In the genomic region with DNA sequence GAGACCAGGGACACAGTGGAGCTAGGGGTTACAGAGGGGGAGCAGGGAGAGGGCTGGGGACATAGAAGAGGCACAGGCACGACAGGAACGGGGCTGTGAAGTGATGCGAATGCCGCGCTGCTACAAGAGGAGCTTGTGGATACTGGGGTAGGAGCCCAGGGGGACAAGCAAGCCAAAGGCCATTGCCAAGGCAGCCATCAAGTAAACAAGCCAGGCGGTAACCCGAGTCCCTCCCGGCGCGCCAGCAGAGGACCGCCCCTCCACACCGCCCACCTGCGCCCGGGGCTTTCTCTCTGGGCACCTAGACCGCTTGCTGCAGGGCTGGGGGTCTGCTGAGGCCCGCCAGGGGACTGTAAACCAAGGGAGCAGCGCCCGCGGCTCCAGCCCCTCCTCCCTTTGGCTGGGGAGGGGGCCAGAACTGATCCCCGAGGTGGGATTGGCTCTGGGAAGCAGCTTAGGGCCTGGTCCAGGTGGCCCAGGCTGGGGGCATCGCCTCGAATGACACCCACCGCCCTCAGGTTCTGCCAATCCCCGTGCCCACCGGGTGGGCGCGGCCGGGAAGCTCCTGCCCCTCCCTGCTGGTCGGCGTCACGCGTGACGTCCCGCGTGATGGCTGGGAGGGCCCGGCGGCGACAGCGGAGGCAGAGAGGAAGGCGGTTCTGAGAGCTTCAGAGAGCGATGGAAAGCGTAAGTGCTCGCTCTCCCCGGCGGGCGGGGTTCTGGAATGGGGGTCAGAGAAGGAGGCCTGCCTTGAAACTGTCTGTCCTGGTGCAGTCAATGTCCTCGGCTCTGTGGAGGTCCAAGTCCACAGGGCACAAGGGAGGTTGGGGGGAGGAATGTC, we compare ENCODE assay signal across 1 cellular context.
TF ChIP-seq lines count a peak whose summit lies in the region.

No MANE protein-coding gene starts in this region.

TF ChIP-seq in HepG2, 621 proteins besides CTCF, POLR2A, EP300 and RAD21 (continued from another document):
- TF ChIP-seq ZNF616 (CRISPR knock-in tag; IDR thresholded peaks at IDR 0.05; ENCODE audit: low read depth) (no peak), SNAPC5 (CRISPR knock-in tag; IDR thresholded peaks at IDR 0.05; ENCODE audit: borderline replicate concordance) (no peak), ZNF768 (CRISPR knock-in tag; IDR thresholded peaks at IDR 0.05) (peak; percentile 8; the same call in 1 of the 2 replicates), MLLT10 (CRISPR knock-in tag; IDR thresholded peaks at IDR 0.05) (no peak), BCL6 (CRISPR knock-in tag; IDR thresholded peaks at IDR 0.05) (peak; percentile 61), ZNF850 (CRISPR knock-in tag; conservative IDR thresholded peaks at IDR 0.05) (no peak), TOPORS (CRISPR knock-in tag; IDR thresholded peaks at IDR 0.05) (no peak), ZFX (CRISPR knock-in tag; IDR thresholded peaks at IDR 0.05; ENCODE audit: low read depth) (no peak), ELF1 (CRISPR knock-in tag; IDR thresholded peaks at IDR 0.05) (no peak), HDAC1 (CRISPR knock-in tag; IDR thresholded peaks at IDR 0.05) (peak; percentile 44), JARID2 (CRISPR knock-in tag; IDR thresholded peaks at IDR 0.05; ENCODE audit: insufficient replicate concordance) (peak; percentile 48), NFKBIZ (CRISPR knock-in tag; IDR thresholded peaks at IDR 0.05) (no peak), GMEB1 (CRISPR knock-in tag; IDR thresholded peaks at IDR 0.05; ENCODE audit: borderline replicate concordance) (peak; percentile 7; the same call in 1 of the 2 replicates), ELK4 (CRISPR knock-in tag; IDR thresholded peaks at IDR 0.05; ENCODE audit: borderline replicate concordance) (no peak), TEAD3 (CRISPR knock-in tag; optimal IDR thresholded peaks at IDR 0.05; ENCODE audit: borderline replicate concordance) (no peak), HNF4A (CRISPR knock-in tag; IDR thresholded peaks at IDR 0.05) (peak; percentile 58), ZNF18 (CRISPR knock-in tag; IDR thresholded peaks at IDR 0.05; ENCODE audit: insufficient replicate concordance) (peak; percentile 68), E2F2 (CRISPR knock-in tag; IDR thresholded peaks at IDR 0.05; ENCODE audit: borderline replicate concordance) (no peak), ZKSCAN1 (IDR thresholded peaks at IDR 0.05; ENCODE audit: low read length) (no peak), KDM4B (CRISPR knock-in tag; IDR thresholded peaks at IDR 0.05) (no peak), FOXK1 (CRISPR knock-in tag; IDR thresholded peaks at IDR 0.05; ENCODE audit: borderline replicate concordance, low read depth) (peak; percentile 63; the same call in 1 of the 2 replicates), HNRNPL (IDR thresholded peaks at IDR 0.05; ENCODE audit: low read depth, low read length) (peak; percentile 92), ZNF432 (CRISPR knock-in tag; IDR thresholded peaks at IDR 0.05; ENCODE audit: borderline replicate concordance) (no peak), AGO2 (optimal IDR thresholded peaks at IDR 0.05; ENCODE audit: low read depth, low read length) (peak; percentile 54), ZNF33A (CRISPR knock-in tag; IDR thresholded peaks at IDR 0.05; ENCODE audit: borderline replicate concordance) (0 out of 2 replicates have a peak, but pooled peaks have one; percentile 29), SIX4 (CRISPR knock-in tag; IDR thresholded peaks at IDR 0.05) (peak; percentile 79), ZNF451 (CRISPR knock-in tag; IDR thresholded peaks at IDR 0.05) (no peak), ZNF44 (CRISPR knock-in tag; IDR thresholded peaks at IDR 0.05) (0 out of 2 replicates have a peak, but pooled peaks have one; percentile 36), TBP (CRISPR knock-in tag; IDR thresholded peaks at IDR 0.05) (no peak), MTA1 (CRISPR knock-in tag; IDR thresholded peaks at IDR 0.05; ENCODE audit: borderline replicate concordance) (peak; percentile 74), TMF1 (CRISPR knock-in tag; IDR thresholded peaks at IDR 0.05; ENCODE audit: low read depth) (no peak), HNRNPLL (IDR thresholded peaks at IDR 0.05; ENCODE audit: low read depth, low read length, poor library complexity, severe bottlenecking) (peak; percentile 67), ZNF484 (CRISPR knock-in tag; IDR thresholded peaks at IDR 0.05; ENCODE audit: borderline replicate concordance, low read depth) (no peak), NFRKB (IDR thresholded peaks at IDR 0.05) (no peak), HNRNPUL1 (IDR thresholded peaks at IDR 0.05; ENCODE audit: low read depth, low read length) (no peak), NR3C1 (CRISPR knock-in tag; IDR thresholded peaks at IDR 0.05) (no peak)
- TF ChIP-seq, protein P1, sequence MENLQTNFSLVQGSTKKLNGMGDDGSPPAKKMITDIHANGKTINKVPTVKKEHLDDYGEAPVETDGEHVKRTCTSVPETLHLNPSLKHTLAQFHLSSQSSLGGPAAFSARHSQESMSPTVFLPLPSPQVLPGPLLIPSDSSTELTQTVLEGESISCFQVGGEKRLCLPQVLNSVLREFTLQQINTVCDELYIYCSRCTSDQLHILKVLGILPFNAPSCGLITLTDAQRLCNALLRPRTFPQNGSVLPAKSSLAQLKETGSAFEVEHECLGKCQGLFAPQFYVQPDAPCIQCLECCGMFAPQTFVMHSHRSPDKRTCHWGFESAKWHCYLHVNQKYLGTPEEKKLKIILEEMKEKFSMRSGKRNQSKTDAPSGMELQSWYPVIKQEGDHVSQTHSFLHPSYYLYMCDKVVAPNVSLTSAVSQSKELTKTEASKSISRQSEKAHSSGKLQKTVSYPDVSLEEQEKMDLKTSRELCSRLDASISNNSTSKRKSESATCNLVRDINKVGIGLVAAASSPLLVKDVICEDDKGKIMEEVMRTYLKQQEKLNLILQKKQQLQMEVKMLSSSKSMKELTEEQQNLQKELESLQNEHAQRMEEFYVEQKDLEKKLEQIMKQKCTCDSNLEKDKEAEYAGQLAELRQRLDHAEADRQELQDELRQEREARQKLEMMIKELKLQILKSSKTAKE (CRISPR knock-in tag; IDR thresholded peaks at IDR 0.05; ENCODE audit: borderline replicate concordance): peak; percentile 68; the same call in 1 of the 2 replicates
- TF ChIP-seq, protein P2, sequence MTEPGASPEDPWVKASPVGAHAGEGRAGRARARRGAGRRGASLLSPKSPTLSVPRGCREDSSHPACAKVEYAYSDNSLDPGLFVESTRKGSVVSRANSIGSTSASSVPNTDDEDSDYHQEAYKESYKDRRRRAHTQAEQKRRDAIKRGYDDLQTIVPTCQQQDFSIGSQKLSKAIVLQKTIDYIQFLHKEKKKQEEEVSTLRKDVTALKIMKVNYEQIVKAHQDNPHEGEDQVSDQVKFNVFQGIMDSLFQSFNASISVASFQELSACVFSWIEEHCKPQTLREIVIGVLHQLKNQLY (CRISPR knock-in tag; IDR thresholded peaks at IDR 0.05): no peak
- TF ChIP-seq, protein P3, sequence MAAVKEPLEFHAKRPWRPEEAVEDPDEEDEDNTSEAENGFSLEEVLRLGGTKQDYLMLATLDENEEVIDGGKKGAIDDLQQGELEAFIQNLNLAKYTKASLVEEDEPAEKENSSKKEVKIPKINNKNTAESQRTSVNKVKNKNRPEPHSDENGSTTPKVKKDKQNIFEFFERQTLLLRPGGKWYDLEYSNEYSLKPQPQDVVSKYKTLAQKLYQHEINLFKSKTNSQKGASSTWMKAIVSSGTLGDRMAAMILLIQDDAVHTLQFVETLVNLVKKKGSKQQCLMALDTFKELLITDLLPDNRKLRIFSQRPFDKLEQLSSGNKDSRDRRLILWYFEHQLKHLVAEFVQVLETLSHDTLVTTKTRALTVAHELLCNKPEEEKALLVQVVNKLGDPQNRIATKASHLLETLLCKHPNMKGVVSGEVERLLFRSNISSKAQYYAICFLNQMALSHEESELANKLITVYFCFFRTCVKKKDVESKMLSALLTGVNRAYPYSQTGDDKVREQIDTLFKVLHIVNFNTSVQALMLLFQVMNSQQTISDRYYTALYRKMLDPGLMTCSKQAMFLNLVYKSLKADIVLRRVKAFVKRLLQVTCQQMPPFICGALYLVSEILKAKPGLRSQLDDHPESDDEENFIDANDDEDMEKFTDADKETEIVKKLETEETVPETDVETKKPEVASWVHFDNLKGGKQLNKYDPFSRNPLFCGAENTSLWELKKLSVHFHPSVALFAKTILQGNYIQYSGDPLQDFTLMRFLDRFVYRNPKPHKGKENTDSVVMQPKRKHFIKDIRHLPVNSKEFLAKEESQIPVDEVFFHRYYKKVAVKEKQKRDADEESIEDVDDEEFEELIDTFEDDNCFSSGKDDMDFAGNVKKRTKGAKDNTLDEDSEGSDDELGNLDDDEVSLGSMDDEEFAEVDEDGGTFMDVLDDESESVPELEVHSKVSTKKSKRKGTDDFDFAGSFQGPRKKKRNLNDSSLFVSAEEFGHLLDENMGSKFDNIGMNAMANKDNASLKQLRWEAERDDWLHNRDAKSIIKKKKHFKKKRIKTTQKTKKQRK (IDR thresholded peaks at IDR 0.05; ENCODE audit: low read length): no peak
- TF ChIP-seq, protein P4, sequence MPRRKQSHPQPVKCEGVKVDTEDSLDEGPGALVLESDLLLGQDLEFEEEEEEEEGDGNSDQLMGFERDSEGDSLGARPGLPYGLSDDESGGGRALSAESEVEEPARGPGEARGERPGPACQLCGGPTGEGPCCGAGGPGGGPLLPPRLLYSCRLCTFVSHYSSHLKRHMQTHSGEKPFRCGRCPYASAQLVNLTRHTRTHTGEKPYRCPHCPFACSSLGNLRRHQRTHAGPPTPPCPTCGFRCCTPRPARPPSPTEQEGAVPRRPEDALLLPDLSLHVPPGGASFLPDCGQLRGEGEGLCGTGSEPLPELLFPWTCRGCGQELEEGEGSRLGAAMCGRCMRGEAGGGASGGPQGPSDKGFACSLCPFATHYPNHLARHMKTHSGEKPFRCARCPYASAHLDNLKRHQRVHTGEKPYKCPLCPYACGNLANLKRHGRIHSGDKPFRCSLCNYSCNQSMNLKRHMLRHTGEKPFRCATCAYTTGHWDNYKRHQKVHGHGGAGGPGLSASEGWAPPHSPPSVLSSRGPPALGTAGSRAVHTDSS (CRISPR knock-in tag; conservative IDR thresholded peaks at IDR 0.05): no peak
- TF ChIP-seq, protein P5, sequence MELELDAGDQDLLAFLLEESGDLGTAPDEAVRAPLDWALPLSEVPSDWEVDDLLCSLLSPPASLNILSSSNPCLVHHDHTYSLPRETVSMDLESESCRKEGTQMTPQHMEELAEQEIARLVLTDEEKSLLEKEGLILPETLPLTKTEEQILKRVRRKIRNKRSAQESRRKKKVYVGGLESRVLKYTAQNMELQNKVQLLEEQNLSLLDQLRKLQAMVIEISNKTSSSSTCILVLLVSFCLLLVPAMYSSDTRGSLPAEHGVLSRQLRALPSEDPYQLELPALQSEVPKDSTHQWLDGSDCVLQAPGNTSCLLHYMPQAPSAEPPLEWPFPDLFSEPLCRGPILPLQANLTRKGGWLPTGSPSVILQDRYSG (CRISPR knock-in tag; IDR thresholded peaks at IDR 0.05): 0 out of 2 replicates have a peak, but pooled peaks have one; percentile 36
- TF ChIP-seq, protein P6, sequence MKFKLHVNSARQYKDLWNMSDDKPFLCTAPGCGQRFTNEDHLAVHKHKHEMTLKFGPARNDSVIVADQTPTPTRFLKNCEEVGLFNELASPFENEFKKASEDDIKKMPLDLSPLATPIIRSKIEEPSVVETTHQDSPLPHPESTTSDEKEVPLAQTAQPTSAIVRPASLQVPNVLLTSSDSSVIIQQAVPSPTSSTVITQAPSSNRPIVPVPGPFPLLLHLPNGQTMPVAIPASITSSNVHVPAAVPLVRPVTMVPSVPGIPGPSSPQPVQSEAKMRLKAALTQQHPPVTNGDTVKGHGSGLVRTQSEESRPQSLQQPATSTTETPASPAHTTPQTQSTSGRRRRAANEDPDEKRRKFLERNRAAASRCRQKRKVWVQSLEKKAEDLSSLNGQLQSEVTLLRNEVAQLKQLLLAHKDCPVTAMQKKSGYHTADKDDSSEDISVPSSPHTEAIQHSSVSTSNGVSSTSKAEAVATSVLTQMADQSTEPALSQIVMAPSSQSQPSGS (CRISPR knock-in tag; IDR thresholded peaks at IDR 0.05): peak; percentile 17; the same call in 1 of the 2 replicates
